Comparison of ENCODE assay signal across 10 cellular contexts in the genomic region with DNA sequence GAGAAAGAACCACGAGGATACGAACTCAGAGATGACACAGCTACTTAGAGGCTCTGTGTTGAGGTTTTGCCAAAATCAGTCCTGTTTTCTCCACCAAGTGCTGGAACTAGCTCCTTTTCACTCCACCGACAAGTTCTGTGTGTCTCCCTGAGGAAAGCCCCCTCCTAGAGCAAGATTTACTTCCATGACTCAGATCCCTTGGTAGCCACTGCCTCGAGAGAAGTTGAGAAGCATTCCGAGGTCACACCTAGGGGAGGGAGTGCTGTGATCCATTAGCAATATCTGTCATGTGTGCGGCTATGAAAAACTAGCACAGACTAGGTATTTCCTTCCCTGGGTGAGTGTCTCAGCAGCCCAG. TPM values are rescaled to one million over a fixed set of nuclear protein-coding genes. Genes with fewer than 3 reads are reported as not detected.
DNase-seq lines count a peak whose midpoint lies in the region; ATAC-seq, FAIRE-seq and TF ChIP-seq lines count a peak whose summit lies in the region.
"Had no signal": no experiment of that assay in that cellular context is flagged by ENCODE, and none has a peak within 500 bp of the region (broad histone marks: within the 10 kb centered on the region; RNA-seq: fewer than 3 reads in every experiment).

No MANE protein-coding gene starts in this region.

- H3K27ac ChIP-seq in BLaER1 treated with 17β-estradiol and CSF1 and Interleukin-3, amounts not matched to agents 10 nM and 100 nM, result peak overlapping the region; percentile 53 to 87 (median 81); a peak in 21 of 22 replicates
- H3K27ac ChIP-seq: dorsolateral prefrontal cortex had no signal

- H3K4me1 Mint-ChIP-seq in naive thymus-derived CD8-positive, alpha-beta T cell, result peaks cover 18 to 54% (median 36%) of the 10 kb centered on the region in 4 donors

- no peaks in the 10 kb centered on the region for H3K9me3 Mint-ChIP-seq in naive thymus-derived CD8-positive, alpha-beta T cell

- H3K4me1 ChIP-seq in BLaER1 treated with 17β-estradiol and CSF1 and Interleukin-3, amounts not matched to agents 10 nM and 100 nM, result peaks cover 69 to 80% (median 75%) of the 10 kb centered on the region in 10 experiments

- POLR2A ChIA-PET in naive thymus-derived CD8-positive, alpha-beta T cell (lab: Charles Lee), result interaction anchor here (1.4 kb wide), 1 partner anchor 9 kb away, joined by 3 read pairs; no protein-coding TSS in a partner anchor

- FAIRE-seq in bronchial epithelial cell (lab: Jason Lieb, UNC), result peak; percentile 40

- H4K20me1 ChIP-seq in BLaER1 treated with 17β-estradiol and CSF1 and Interleukin-3, amounts not matched to agents 10 nM and 100 nM, result peaks cover 0 to 39% (median 0%) of the 10 kb centered on the region in 11 experiments; a peak in 5 of 22 replicates

- no peak overlapping the region for H3K4me3 Mint-ChIP-seq in naive thymus-derived CD8-positive, alpha-beta T cell

- no peaks in the 10 kb centered on the region for H3K27me3 Mint-ChIP-seq in naive thymus-derived CD8-positive, alpha-beta T cell

- peak overlapping the region; percentile 82 to 91 (median 86) for H3K4me2 ChIP-seq in BLaER1 treated with 17β-estradiol and CSF1 and Interleukin-3, amounts not matched to agents 10 nM and 100 nM

- DNase-seq in HT1080 (ENCODE audit: low read depth), result peak; percentile 57
- peak; percentile 71 for DNase-seq in bronchial epithelial cell (ENCODE audit: low read depth)
- no peak for DNase-seq in naive thymus-derived CD8-positive, alpha-beta T cell
- no peak for DNase-seq in NCI-H1105 (lab: John Stamatoyannopoulos, UW)
- no peak for DNase-seq in Ammon's horn (ENCODE audit: low spot score)
- DNase-seq in H7, result no peak
- DNase-seq: GDM1 had no signal

- H3K27me3 ChIP-seq in BLaER1 treated with 17β-estradiol and CSF1 and Interleukin-3, amounts not matched to agents 10 nM and 100 nM, result no peaks in the 10 kb centered on the region
- H3K27me3 ChIP-seq in bronchial epithelial cell (ENCODE audit: control insufficient read depth, insufficient read depth, low read length) (no peaks in the 10 kb centered on the region), H7 (ENCODE audit: control insufficient read depth, insufficient read depth, low read length) (no peaks in the 10 kb centered on the region)

- no peaks in the 10 kb centered on the region for H3K9me3 ChIP-seq in BLaER1 treated with 17β-estradiol and CSF1 and Interleukin-3, amounts not matched to agents 10 nM and 100 nM (replicated peaks in 1 of 11)

- peak overlapping the region; percentile 23 to 87 (median 74) for H3K27ac Mint-ChIP-seq in naive thymus-derived CD8-positive, alpha-beta T cell

- no peak for TF ChIP-seq CTCF in bronchial epithelial cell (IDR thresholded peaks at IDR 0.05; ENCODE audit: insufficient read depth, low read length, severe bottlenecking)

- peaks cover 0 to 53% (median 26%) of the 10 kb centered on the region in 11 experiments; a peak in 20 of 22 replicates for H3K36me3 ChIP-seq in BLaER1 treated with 17β-estradiol and CSF1 and Interleukin-3, amounts not matched to agents 10 nM and 100 nM
- H3K36me3 ChIP-seq in bronchial epithelial cell (ENCODE audit: control insufficient read depth, insufficient read depth, low read length), result no peaks in the 10 kb centered on the region
- H3K36me3 ChIP-seq in H7 (replicated peaks; ENCODE audit: control insufficient read depth, insufficient read depth, low read length), result no peaks in the 10 kb centered on the region

- H3K9ac ChIP-seq in BLaER1 treated with 17β-estradiol and CSF1 and Interleukin-3, amounts not matched to agents 10 nM and 100 nM, result peak overlapping the region; percentile 12 to 68 (median 48); a peak in 17 of 22 replicates

- no peak for ATAC-seq in naive thymus-derived CD8-positive, alpha-beta T cell
- ATAC-seq in HG03159 (IDR thresholded peaks at IDR 0.05; ENCODE audit: unreplicated experiment), result no peak

- no peak overlapping the region for H3K4me3 ChIP-seq in BLaER1 treated with 17β-estradiol and CSF1 and Interleukin-3, amounts not matched to agents 10 nM and 100 nM
- H3K4me3 ChIP-seq in bronchial epithelial cell (ENCODE audit: low read depth, low read length), result no peak overlapping the region
- no peak overlapping the region for H3K4me3 ChIP-seq in H7 (ENCODE audit: insufficient read depth, low read depth, low read length)
- H3K4me3 ChIP-seq: dorsolateral prefrontal cortex had no signal

- peaks cover 3 to 72% (median 11%) of the 10 kb centered on the region in 3 donors for H3K36me3 Mint-ChIP-seq in naive thymus-derived CD8-positive, alpha-beta T cell

RNA-seq across cellular contexts. Expression of a gene that starts 30.6 kb away (rescaled TPM):
- total RNA-seq in HT1080 (2014; rRNA removed; shearing (Covaris generic)), result 0.67 and 0.80 TPM in 2 replicates
- polyA plus RNA-seq in HT1080 (2015; cell fraction: cytosol; rRNA removed), result 2.5 TPM in 2 replicates
- 2.3 and 2.6 TPM in 2 replicates for polyA plus RNA-seq in HT1080 (2015; cell fraction: nucleus; rRNA removed)
- not detected in 2 replicates for total RNA-seq in bronchial epithelial cell
- total RNA-seq in naive thymus-derived CD8-positive, alpha-beta T cell, result 10 to 100 TPM; 29.3 to 29.4 TPM
- 10 to 100 TPM; 26.5 to 47.1 (median 33.9) TPM for polyA plus RNA-seq in naive thymus-derived CD8-positive, alpha-beta T cell
- total RNA-seq in H7 (2014; rRNA removed; shearing (Covaris generic)), result 0.07 and 0.73 TPM in 2 replicates

Comparison
In these comparisons a context has a peak if more than half of its experiments do, and no peak if none do; other contexts are left out.
1. DNase-seq: peak in HT1080 (single experiment) and bronchial epithelial cell (single experiment); none in naive thymus-derived CD8-positive, alpha-beta T cell (0 of 10), NCI-H1105 (single experiment), Ammon's horn (single experiment) and H7 (single experiment).
2. RNA of a gene that starts 30.6 kb away (total RNA-seq): 29.3 to 29.4 TPM in naive thymus-derived CD8-positive, alpha-beta T cell; 0.67 to 0.80 TPM in HT1080, 0.07 to 0.73 TPM in H7 and not detected in bronchial epithelial cell; every median in the first group is over 10 times any median in the second.